ENCODE assay signal across 10 cellular contexts in the genomic region with DNA sequence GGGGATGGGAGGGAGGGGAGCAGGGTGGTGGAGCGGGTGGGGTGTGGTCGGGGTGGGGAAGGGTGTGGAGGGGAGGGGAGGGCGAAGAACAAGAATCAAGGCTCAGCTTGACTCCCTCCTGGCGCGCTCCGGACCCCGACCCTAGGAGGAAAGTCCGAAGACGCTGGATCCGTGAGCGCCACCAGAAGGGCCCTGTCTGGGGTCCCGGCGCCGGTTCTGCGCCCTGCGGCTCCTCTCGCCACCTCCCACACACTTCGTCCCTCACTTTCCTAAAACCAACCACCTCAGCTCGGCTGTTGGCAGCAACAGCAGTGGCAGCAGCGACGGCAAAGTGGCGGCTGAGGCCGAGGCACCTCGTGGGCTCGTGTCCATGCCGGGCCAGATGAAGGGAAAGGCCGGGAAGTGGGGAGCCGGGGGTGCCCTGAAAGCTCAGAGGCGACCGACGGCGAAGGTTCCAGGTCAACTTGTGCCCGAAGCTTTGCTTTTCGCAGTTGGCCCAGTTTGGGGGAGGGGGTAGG. TPM values are rescaled to one million over a fixed set of nuclear protein-coding genes. Genes with fewer than 3 reads are reported as not detected.
DNase-seq lines count a peak whose midpoint lies in the region; FAIRE-seq and TF ChIP-seq lines count a peak whose summit lies in the region.
"Had no signal": no experiment of that assay in that cellular context is flagged by ENCODE, and none has a peak within 500 bp of the region (broad histone marks: within the 10 kb centered on the region; RNA-seq: fewer than 3 reads in every experiment).

No MANE protein-coding gene starts in this region.

- no peak for TF ChIP-seq POLR2A in spleen (IDR thresholded peaks at IDR 0.05)
- TF ChIP-seq POLR2A in GM12892 (IDR thresholded peaks at IDR 0.05; ENCODE audit: low read depth, low read length): no peak

- H3K4me1 Mint-ChIP-seq in activated naive CD4-positive, alpha-beta T cell treated with anti-CD3 and anti-CD28 coated beads, Interleukin-2, amount 10 ng/mL, durations not matched to agents 7 days and 5 days: no peaks in the 10 kb centered on the region

- FAIRE-seq in kidney (lab: Jason Lieb, UNC) (no peak), GM12892 (lab: Jason Lieb, UNC) (no peak)

- DNase-seq in GM20000 (ENCODE audit: low spot score) (peak; percentile 30), WERI-Rb-1 (no peak), kidney (peak; percentile 75), spleen (peak; percentile 82), GM12892 (ENCODE audit: insufficient read length) (no peak), OCI-M2 (lab: John Stamatoyannopoulos, UW; ENCODE audit: unreplicated experiment) (no peak), SIG-M5 (lab: John Stamatoyannopoulos, UW) (no peak)
- DNase-seq in activated naive CD4-positive, alpha-beta T cell treated with anti-CD3 and anti-CD28 coated beads, Interleukin-2, amount 10 ng/mL, durations not matched to agents 7 days and 5 days: no peak
- DNase-seq: NCI-H1436 had no signal

- H3K4me3 Mint-ChIP-seq in activated naive CD4-positive, alpha-beta T cell treated with anti-CD3 and anti-CD28 coated beads, Interleukin-2, amount 10 ng/mL, durations not matched to agents 7 days and 5 days: no peak overlapping the region

- no peaks in the 10 kb centered on the region for H3K9me3 Mint-ChIP-seq in activated naive CD4-positive, alpha-beta T cell treated with anti-CD3 and anti-CD28 coated beads, Interleukin-2, amount 10 ng/mL, durations not matched to agents 7 days and 5 days

- H3K9ac ChIP-seq in kidney (ENCODE audit: low read length in 2 of 2): peak overlapping the region in 1 of 2 donors; percentile 57

- CTCF ChIA-PET in activated naive CD4-positive, alpha-beta T cell treated with anti-CD3 and anti-CD28 coated beads, Interleukin-2, amount 10 ng/mL, durations not matched to agents 7 days and 5 days (lab: Charles Lee): no interaction called here

- WGBS in spleen, 5 donors: 2 to 5% (median 3%) methylated on average over 25 to 34 of the region's 34 CpGs

- H3K27ac Mint-ChIP-seq in activated naive CD4-positive, alpha-beta T cell treated with anti-CD3 and anti-CD28 coated beads, Interleukin-2, amount 10 ng/mL, durations not matched to agents 7 days and 5 days: no peak overlapping the region

- H3K36me3 ChIP-seq in WERI-Rb-1 (no peaks in the 10 kb centered on the region), kidney (ENCODE audit: control insufficient read depth in 1 of 2, insufficient read depth in 2 of 2, low read length in 2 of 2) (no peaks in the 10 kb centered on the region), spleen (no peaks in the 10 kb centered on the region)

- no peaks in the 10 kb centered on the region for H3K36me3 Mint-ChIP-seq in activated naive CD4-positive, alpha-beta T cell treated with anti-CD3 and anti-CD28 coated beads, Interleukin-2, amount 10 ng/mL, durations not matched to agents 7 days and 5 days

- peak overlapping the region; percentile 40 for H3K4me3 ChIP-seq in WERI-Rb-1 (ENCODE audit: low read depth, low read length)
- H3K4me3 ChIP-seq in kidney (ENCODE audit: low read length in 2 of 2): peak overlapping the region; percentile 56 to 70
- peak overlapping the region; percentile 17 to 87 (median 62) for H3K4me3 ChIP-seq in spleen

- H3K9me3 ChIP-seq in WERI-Rb-1 (ENCODE audit: severe bottlenecking) (no peaks in the 10 kb centered on the region), kidney (ENCODE audit: control insufficient read depth in 1 of 2, low read length in 2 of 2) (no peaks in the 10 kb centered on the region), spleen (no peaks in the 10 kb centered on the region)

- TF ChIP-seq CTCF in GM20000 (IDR thresholded peaks at IDR 0.05; ENCODE audit: extremely low read depth, missing control alignments) (no peak), WERI-Rb-1 (IDR thresholded peaks at IDR 0.05; ENCODE audit: low read depth, low read length) (no peak), kidney (IDR thresholded peaks at IDR 0.05; ENCODE audit: borderline replicate concordance, extremely low read depth, insufficient read depth) (no peak), spleen (IDR thresholded peaks at IDR 0.05 in 8 of 11, conservative IDR thresholded peaks at IDR 0.05 in 3 of 11) (no peak)

- peaks cover 0 to 11% of the 10 kb centered on the region in 2 donors for H3K4me1 ChIP-seq in kidney (ENCODE audit: control insufficient read depth in 1 of 2, insufficient read depth in 1 of 2, low read depth in 1 of 2, low read length in 2 of 2)
- H3K4me1 ChIP-seq in spleen: peaks cover 0 to 66% (median 10%) of the 10 kb centered on the region in 6 donors

- intact Hi-C loops in kidney (cut with DNase I): no loop called here
- intact Hi-C loops in spleen (cut with DNase I; ENCODE audit: low total_unique reads): no loop called here

- H3K27ac ChIP-seq in WERI-Rb-1: no peak overlapping the region
- peak overlapping the region in 1 of 2 donors; percentile 82 for H3K27ac ChIP-seq in kidney (ENCODE audit: low read depth in 2 of 2, low read length in 2 of 2)
- peak overlapping the region; percentile 37 to 89 (median 84) for H3K27ac ChIP-seq in spleen
- H3K27ac ChIP-seq: VCaP had no signal

- H3K27me3 Mint-ChIP-seq in activated naive CD4-positive, alpha-beta T cell treated with anti-CD3 and anti-CD28 coated beads, Interleukin-2, amount 10 ng/mL, durations not matched to agents 7 days and 5 days: peaks cover 62% of the 10 kb centered on the region

- H3K27me3 ChIP-seq in WERI-Rb-1 (ENCODE audit: insufficient read depth, low read depth, severe bottlenecking) (peaks cover 53% of the 10 kb centered on the region), spleen (replicated peaks in 1 of 7) (peaks cover 0 to 52% (median 13%) of the 10 kb centered on the region in 7 donors)

RNA-seq across cellular contexts. Expression of a gene that starts 2.1 kb away (rescaled TPM):
- total RNA-seq in kidney: 15.4 TPM
- polyA plus RNA-seq in kidney (ENCODE audit: insufficient read depth, low read depth, low replicate concordance): 3.7 TPM
- total RNA-seq in spleen: 10 to 100 TPM; 12.4 to 41.4 (median 18.9) TPM
- 10 to 100 TPM in 2 of 3 donors, 1 to 10 TPM in 1; 9.4 to 14.6 (median 13.1) TPM for polyA plus RNA-seq in spleen
- polyA plus RNA-seq in GM12892 (2012; ENCODE audit: missing spikeins): 1.1 TPM

Comparison
In these comparisons a context has a peak if more than half of its experiments do, and no peak if none do; other contexts are left out.
1. DNase-seq: peak in GM20000 (single experiment), kidney (single experiment) and spleen (single experiment); none in WERI-Rb-1 (single experiment), GM12892 (single experiment), OCI-M2 (single experiment), activated naive CD4-positive, alpha-beta T cell treated with anti-CD3 and anti-CD28 coated beads, Interleukin-2, amount 10 ng/mL, durations not matched to agents 7 days and 5 days (single experiment) and SIG-M5 (single experiment).
2. Peak in every context shown above with its lines, with median percentiles within 50 percentile points of each other: H3K4me3 ChIP-seq.